Comparison of ENCODE assay signal across 11 cellular contexts in genomic region chr5:139639619-139640431, GRCh38. TPM values are rescaled to one million over a fixed set of nuclear protein-coding genes. Genes with fewer than 3 reads are reported as not detected.
DNase-seq lines count a peak whose midpoint lies in the region; ATAC-seq, FAIRE-seq and TF ChIP-seq lines count a peak whose summit lies in the region.
"Had no signal": no experiment of that assay in that cellular context is flagged by ENCODE, and none has a peak within 500 bp of the region (broad histone marks: within the 10 kb centered on the region; RNA-seq: fewer than 3 reads in every experiment).

No MANE protein-coding gene starts in this region.

- H3K27ac ChIP-seq in BLaER1 treated with 17β-estradiol and CSF1 and Interleukin-3, amounts not matched to agents 10 nM and 100 nM: peak overlapping the region in 8 of 11 experiments; percentile 69 to 80 (median 76); a peak in 16 of 22 replicates
- no peak overlapping the region for H3K27ac ChIP-seq in K562 (ENCODE audit: extremely low read depth, low read depth, low read length)
- no peak overlapping the region for H3K27ac ChIP-seq in upper lobe of right lung

- peak overlapping the region in 8 of 11 experiments; percentile 4 to 76 (median 74); a peak in 14 of 22 replicates for H3K9ac ChIP-seq in BLaER1 treated with 17β-estradiol and CSF1 and Interleukin-3, amounts not matched to agents 10 nM and 100 nM
- peak overlapping the region in 1 of 2 experiments; percentile 39; a peak in 1 of 4 replicates for H3K9ac ChIP-seq in K562 (ENCODE audit: insufficient read depth in 1 of 2, low read depth in 2 of 2, low read length in 2 of 2)

- no TSS peak for BruUV-seq in K562 (replicated peaks; lab: Mats Ljungman, UMichigan)

- peak overlapping the region in 7 of 10 experiments; percentile 39 to 58 (median 49); a peak in 7 of 20 replicates for H3K4me3 ChIP-seq in BLaER1 treated with 17β-estradiol and CSF1 and Interleukin-3, amounts not matched to agents 10 nM and 100 nM
- H3K4me3 ChIP-seq in K562: no peak overlapping the region
- H3K4me3 ChIP-seq in upper lobe of right lung: no peak overlapping the region
- H3K4me3 ChIP-seq: skin epidermis, tibial artery had no signal

- no peaks in the 10 kb centered on the region for H3K27me3 ChIP-seq in BLaER1 treated with 17β-estradiol and CSF1 and Interleukin-3, amounts not matched to agents 10 nM and 100 nM
- H3K27me3 ChIP-seq in K562 (ENCODE audit: control insufficient read depth in 2 of 2, insufficient read depth in 2 of 2, low read length in 2 of 2) (no peaks in the 10 kb centered on the region), upper lobe of right lung (no peaks in the 10 kb centered on the region)
- H3K27me3 ChIP-seq: tibial artery had no signal

- POLR2A ChIA-PET in K562 (lab: Yijun Ruan, JAX): interaction anchor here (0.7 to 1.6 kb wide), 2 partner anchors 8 to 13 kb away, joined by 3 read pairs; partner anchors contain the start of gene CXXC5

- no peak for TF ChIP-seq POLR2A in K562 (conservative IDR thresholded peaks at IDR 0.05)

- FAIRE-seq in K562 (lab: Jason Lieb, UNC): no peak

- WGBS in K562 (ENCODE audit: insufficient coverage, low coverage, missing lambda C conversion rate): 85% methylated on average over 10 of the region's 11 CpGs

- no peaks in the 10 kb centered on the region for H3K9me3 ChIP-seq in BLaER1 treated with 17β-estradiol and CSF1 and Interleukin-3, amounts not matched to agents 10 nM and 100 nM (replicated peaks in 1 of 11)
- H3K9me3 ChIP-seq in K562 (replicated peaks; ENCODE audit: control insufficient read depth, insufficient read depth, low read depth, low read length) (no peaks in the 10 kb centered on the region), upper lobe of right lung (no peaks in the 10 kb centered on the region)
- H3K9me3 ChIP-seq: tibial artery had no signal

- peaks cover 96 to 99% (median 98%) of the 10 kb centered on the region in 10 experiments for H3K4me1 ChIP-seq in BLaER1 treated with 17β-estradiol and CSF1 and Interleukin-3, amounts not matched to agents 10 nM and 100 nM
- H3K4me1 ChIP-seq in K562 (replicated peaks in 1 of 2; ENCODE audit: control insufficient read depth in 2 of 2, insufficient read depth in 2 of 2, low read length in 2 of 2) (peaks cover 41 to 59% of the 10 kb centered on the region in 2 experiments), upper lobe of right lung (peaks cover 41% of the 10 kb centered on the region)

- no peak for TF ChIP-seq RAD21 in K562 (CRISPR knock-in tag; conservative IDR thresholded peaks at IDR 0.05 in 1 of 2, IDR thresholded peaks at IDR 0.05 in 1 of 2)

- intact Hi-C loops in K562 (cut with micrococcal nuclease): loop anchor here (5.0 to 10.0 kb wide), 3 partner anchors 123 to 325 kb away; no protein-coding TSS in a partner anchor
- intact Hi-C loops in upper lobe of right lung (cut with DNase I): loop anchor here (10.0 kb wide), 1 partner anchor 55 kb away; no protein-coding TSS in a partner anchor

- ATAC-seq in K562 (no peak), HG02642 (IDR thresholded peaks at IDR 0.05; ENCODE audit: poor library complexity, unreplicated experiment) (no peak), upper lobe of right lung (no peak)

- DNase-seq in HK-2 (ENCODE audit: unreplicated experiment): peak; percentile 61
- no peak for DNase-seq in K562 (ENCODE audit: extremely low read depth in 1 of 4, low spot score in 3 of 4)
- DNase-seq in midbrain (lab: John Stamatoyannopoulos, UW): peak; percentile 45
- no peak for DNase-seq in stimulated activated naive CD4-positive, alpha-beta T cell treated with Interleukin-2 at 50 U/mL for 16 hours (lab: John Stamatoyannopoulos, UW)
- no peak for DNase-seq in activated CD4-positive, CD25-positive, alpha-beta regulatory T cell (lab: John Stamatoyannopoulos, UW)
- no peak for DNase-seq in upper lobe of right lung
- DNase-seq: GOT3 had no signal

- TF ChIP-seq CTCF in K562 (IDR thresholded peaks at IDR 0.05 in 2 of 3, conservative IDR thresholded peaks at IDR 0.05 in 1 of 3; ENCODE audit: insufficient read depth in 2 of 3, low read depth in 1 of 3, low read length in 3 of 3) (no peak), upper lobe of right lung (IDR thresholded peaks at IDR 0.05) (no peak)

- CTCF ChIA-PET in K562 (lab: Yijun Ruan, JAX; ENCODE audit: low intra/inter-chr PET ratio): no interaction called here

- peaks cover 20 to 75% (median 45%) of the 10 kb centered on the region in 11 experiments; a peak in 20 of 22 replicates for H4K20me1 ChIP-seq in BLaER1 treated with 17β-estradiol and CSF1 and Interleukin-3, amounts not matched to agents 10 nM and 100 nM
- H4K20me1 ChIP-seq in K562 (replicated peaks; ENCODE audit: control insufficient read depth, insufficient read depth, low read length): no peaks in the 10 kb centered on the region

- H3K4me2 ChIP-seq in BLaER1 treated with 17β-estradiol and CSF1 and Interleukin-3, amounts not matched to agents 10 nM and 100 nM: peak overlapping the region; percentile 86 to 99 (median 95)
- no peak overlapping the region for H3K4me2 ChIP-seq in K562 (ENCODE audit: insufficient read depth, low read length)

- in situ Hi-C loops in K562 (cut with MboI): loop anchor here (10.0 kb wide), 1 partner anchor 215 kb away; no protein-coding TSS in a partner anchor

- no peaks in the 10 kb centered on the region for H3K9me1 ChIP-seq in K562 (ENCODE audit: control insufficient read depth, insufficient read depth, low read length)

- no peak overlapping the region for H2AFZ ChIP-seq in K562 (ENCODE audit: low read depth, low read length)

- peaks cover 21% of the 10 kb centered on the region; the same call in 2 of the 3 replicates for H3K79me2 ChIP-seq in K562 (ENCODE audit: control insufficient read depth, insufficient read depth, low read length)

- TF ChIP-seq EP300 in K562 (IDR thresholded peaks at IDR 0.05; ENCODE audit: low read length): no peak

- H3K36me3 ChIP-seq in BLaER1 treated with 17β-estradiol and CSF1 and Interleukin-3, amounts not matched to agents 10 nM and 100 nM: no peaks in the 10 kb centered on the region
- H3K36me3 ChIP-seq in K562 (ENCODE audit: control insufficient read depth, insufficient read depth, low read length) (peaks cover 5% of the 10 kb centered on the region; the same call in 1 of the 3 replicates), upper lobe of right lung (no peaks in the 10 kb centered on the region)
- H3K36me3 ChIP-seq: tibial artery had no signal

TF ChIP-seq in K562, 482 proteins besides CTCF, POLR2A, EP300 and RAD21 (continues in another document):
- TF ChIP-seq HMGN3 (IDR thresholded peaks at IDR 0.05; ENCODE audit: borderline replicate concordance, extremely low read depth, insufficient read length, low read depth, low read length) (no peak), REST (CRISPR knock-in tag; IDR thresholded peaks at IDR 0.05; ENCODE audit: low read depth) (no peak), STAG1 (CRISPR knock-in tag; IDR thresholded peaks at IDR 0.05; ENCODE audit: borderline replicate concordance) (0 out of 2 replicates have a peak, but pooled peaks have one; percentile 17)

RNA-seq across cellular contexts. Expression of gene CXXC5, which starts 8.3 kb away (rescaled TPM):
- 44.6 and 81.0 TPM in 2 replicates for total RNA-seq in K562 (2011; cell fraction: chromatin; rRNA removed; ENCODE audit: low replicate concordance)
- total RNA-seq in K562 (2011; cell fraction: nucleolus; rRNA removed): 52.9 TPM in 2 replicates
- total RNA-seq in K562 (2011; cell fraction: nucleoplasm; rRNA removed): 37.8 and 55.7 TPM in 2 replicates
- total RNA-seq in K562 (2014; rRNA removed) (121 and 123 TPM in 2 replicates), K562 (2014; rRNA removed; fragmentation: Illumina TruSeq; extraction: Trizol) (24.1 and 25.8 TPM in 2 replicates), K562 (2015; rRNA removed; fragmentation: Illumina TruSeq; extraction: Trizol) (40.6 and 45.1 TPM in 2 replicates), K562 (2021) (79.3 and 87.8 TPM in 2 replicates), upper lobe of right lung (30.6 TPM)
- polyA plus RNA-seq in K562 (2011; rRNA removed) (44.8 and 51.8 TPM in 2 replicates), K562 (2014; fragmentation: Illumina TruSeq; extraction: Trizol) (45.8 and 61.2 TPM in 2 replicates), K562 (2014; fragmentation: Nextera tagmentation; extraction: Ambion mirVana) (1 to 10 TPM; 1.9 to 4.6 TPM), K562 (2014; rRNA removed) (63.8 and 67.0 TPM in 2 replicates)
- 47.3 and 134 TPM in 2 replicates for polyA plus RNA-seq in K562 (2011; cell fraction: cytosol; rRNA removed)
- polyA plus RNA-seq in K562 (2011; cell fraction: nucleus; rRNA removed): 34.3 and 47.7 TPM in 2 replicates
- 63.1 and 65.7 TPM in 2 replicates for polyA plus RNA-seq in K562 (2012)
- 27.1 and 39.4 TPM in 2 replicates for polyA minus RNA-seq in K562 (2011; rRNA and poly(A)+ RNA removed)
- 47.5 and 54.4 TPM in 2 replicates for polyA minus RNA-seq in K562 (2011; cell fraction: cytosol; rRNA and poly(A)+ RNA removed)
- 29.4 and 36.8 TPM in 2 replicates for polyA minus RNA-seq in K562 (2011; cell fraction: nucleus; rRNA and poly(A)+ RNA removed)

Comparison
In these comparisons a context has a peak if more than half of its experiments do, and no peak if none do; other contexts are left out.
1. H3K27ac ChIP-seq: peak in BLaER1 treated with 17β-estradiol and CSF1 and Interleukin-3, amounts not matched to agents 10 nM and 100 nM (8 of 11); none in K562 (single experiment) and upper lobe of right lung (single experiment).
2. H3K4me3 ChIP-seq: peak in BLaER1 treated with 17β-estradiol and CSF1 and Interleukin-3, amounts not matched to agents 10 nM and 100 nM (7 of 10); none in K562 (single experiment) and upper lobe of right lung (single experiment).
3. DNase-seq: peak in HK-2 (single experiment) and midbrain (single experiment); none in K562 (0 of 4), stimulated activated naive CD4-positive, alpha-beta T cell treated with Interleukin-2 at 50 U/mL for 16 hours (single experiment), activated CD4-positive, CD25-positive, alpha-beta regulatory T cell (0 of 4) and upper lobe of right lung (single experiment).